Comparison of ENCODE assay signal across 14 cellular contexts in the genomic region with DNA sequence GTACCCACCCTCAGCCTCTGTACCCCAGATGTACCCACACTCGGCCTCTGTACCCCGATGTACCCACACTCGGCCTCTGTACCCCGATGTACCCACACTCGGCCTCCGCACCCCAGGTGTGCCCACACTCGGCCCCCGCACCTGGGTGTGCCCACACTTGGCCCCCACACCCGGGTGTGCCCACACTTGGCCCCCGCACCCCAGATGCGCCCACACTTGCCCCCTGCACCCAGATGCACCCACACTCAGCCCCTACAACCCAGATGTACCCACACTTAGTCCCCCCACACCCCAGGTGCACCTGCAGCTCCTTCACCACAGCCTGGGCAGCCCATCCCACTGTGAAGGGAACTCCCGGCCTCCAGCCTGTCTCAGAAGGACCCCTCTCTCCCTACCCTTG.
DNase-seq lines count a peak whose midpoint lies in the region; ATAC-seq and TF ChIP-seq lines count a peak whose summit lies in the region.
"Had no signal": no experiment of that assay in that cellular context is flagged by ENCODE, and none has a peak within 500 bp of the region (broad histone marks: within the 10 kb centered on the region; RNA-seq: fewer than 3 reads in every experiment).

No MANE protein-coding gene starts in this region.

- H3K36me3 ChIP-seq in HEK293 (ENCODE audit: control insufficient read depth in 2 of 2, insufficient read depth in 1 of 2, low read length in 2 of 2) = peaks cover 0 to 3% of the 10 kb centered on the region in 2 experiments; a peak in 2 of 3 replicates

- H3K4me3 ChIP-seq in HEK293 (ENCODE audit: low read depth, low read length) = no peak overlapping the region
- H3K4me3 ChIP-seq: GM23338 had no signal

- H3K4me3 Mint-ChIP-seq in activated CD4-positive, alpha-beta T cell treated with anti-CD3 and anti-CD28 coated beads, Interleukin-2, amount 10 ng/mL, durations not matched to agents 24 days and 14 days = no peak overlapping the region
- no peak overlapping the region for H3K4me3 Mint-ChIP-seq in memory B cell
- H3K4me3 Mint-ChIP-seq in stimulated activated naive B cell treated with anti-CD40 and anti-IgM and Interleukin-4, amounts not matched to agents 10 μg/mL and 1 μg/mL and 100 μg/mL, for 72 hours = no peak overlapping the region
- H3K4me3 Mint-ChIP-seq: CD14-positive monocyte, GM23338 had no signal

- CTCF ChIA-PET in HEK293 (lab: Yijun Ruan, JAX) = interaction anchor here (0.6 kb wide), 1 partner anchor 317 kb away, joined by 4 read pairs; no protein-coding TSS in a partner anchor

- H3K9me3 Mint-ChIP-seq in activated CD4-positive, alpha-beta T cell treated with anti-CD3 and anti-CD28 coated beads, Interleukin-2, amount 10 ng/mL, durations not matched to agents 24 days and 14 days = no peaks in the 10 kb centered on the region
- H3K9me3 Mint-ChIP-seq in memory B cell = no peaks in the 10 kb centered on the region
- no peaks in the 10 kb centered on the region for H3K9me3 Mint-ChIP-seq in stimulated activated naive B cell treated with anti-CD40 and anti-IgM and Interleukin-4, amounts not matched to agents 10 μg/mL and 1 μg/mL and 100 μg/mL, for 72 hours
- H3K9me3 Mint-ChIP-seq: CD14-positive monocyte, GM23338, IgD-negative memory B cell had no signal

- no peak overlapping the region for H3K27ac ChIP-seq in HEK293 (ENCODE audit: extremely low read depth, low read depth, low read length)
- H3K27ac ChIP-seq: 22Rv1 had no signal

- no peak for DNase-seq in activated CD4-positive, alpha-beta T cell treated with anti-CD3 and anti-CD28 coated beads, Interleukin-2, amount 10 ng/mL, durations not matched to agents 24 days and 14 days
- no peak for DNase-seq in activated CD4-positive, alpha-beta T cell treated with anti-CD3 and anti-CD28 coated beads for 4 hours
- DNase-seq in memory B cell (ENCODE audit: low spot score in 2 of 2) (no peak), NOMO-1 treated with DMSO at 0.1 percent for 48 hours (lab: John Stamatoyannopoulos, UW; ENCODE audit: unreplicated experiment) (no peak)
- no peak for DNase-seq in stimulated activated naive B cell treated with anti-CD40 and anti-IgM and Interleukin-4, amounts not matched to agents 10 μg/mL and 1 μg/mL and 100 μg/mL, for 72 hours
- DNase-seq in activated naive CD4-positive, alpha-beta T cell treated with anti-CD3 and anti-CD28 coated beads, Interleukin-2, amount 50 U/mL, for 16 hours = no peak
- DNase-seq: CD8-positive, alpha-beta memory T cell; H7 had no signal

- H3K36me3 Mint-ChIP-seq in activated CD4-positive, alpha-beta T cell treated with anti-CD3 and anti-CD28 coated beads, Interleukin-2, amount 10 ng/mL, durations not matched to agents 24 days and 14 days (ENCODE audit: low read depth) = peaks cover 37% of the 10 kb centered on the region
- peaks cover 35% of the 10 kb centered on the region for H3K36me3 Mint-ChIP-seq in memory B cell
- peaks cover 25 to 37% of the 10 kb centered on the region in 2 donors for H3K36me3 Mint-ChIP-seq in stimulated activated naive B cell treated with anti-CD40 and anti-IgM and Interleukin-4, amounts not matched to agents 10 μg/mL and 1 μg/mL and 100 μg/mL, for 72 hours

- no peaks in the 10 kb centered on the region for H3K27me3 Mint-ChIP-seq in activated CD4-positive, alpha-beta T cell treated with anti-CD3 and anti-CD28 coated beads, Interleukin-2, amount 10 ng/mL, durations not matched to agents 24 days and 14 days
- no peaks in the 10 kb centered on the region for H3K27me3 Mint-ChIP-seq in memory B cell
- H3K27me3 Mint-ChIP-seq in stimulated activated naive B cell treated with anti-CD40 and anti-IgM and Interleukin-4, amounts not matched to agents 10 μg/mL and 1 μg/mL and 100 μg/mL, for 72 hours = no peaks in the 10 kb centered on the region
- H3K27me3 Mint-ChIP-seq: CD8-positive, alpha-beta memory T cell; IgD-negative memory B cell had no signal

- intact Hi-C loops in activated CD4-positive, alpha-beta T cell treated with anti-CD3 and anti-CD28 coated beads, Interleukin-2, amount 10 ng/mL, durations not matched to agents 24 days and 14 days (cut with micrococcal nuclease) = no loop called here

- ATAC-seq in memory B cell (ENCODE audit: low read depth) = no peak
- no peak for ATAC-seq in stimulated activated naive B cell treated with anti-CD40 and anti-IgM and Interleukin-4, amounts not matched to agents 10 μg/mL and 1 μg/mL and 100 μg/mL, for 72 hours (replicated peaks)
- no peak for ATAC-seq in HG02571 (IDR thresholded peaks at IDR 0.05; ENCODE audit: unreplicated experiment)
- ATAC-seq: GM23338 had no signal

- TF ChIP-seq CTCF in HEK293 (tag by site-specific recombination; IDR thresholded peaks at IDR 0.05) = no peak

- peaks cover 6% of the 10 kb centered on the region for H3K4me1 ChIP-seq in HEK293 (ENCODE audit: control insufficient read depth, insufficient read depth, low read length)

- POLR2A ChIA-PET in HEK293 (lab: Yijun Ruan, JAX) = no interaction called here

- H3K27ac Mint-ChIP-seq in activated CD4-positive, alpha-beta T cell treated with anti-CD3 and anti-CD28 coated beads, Interleukin-2, amount 10 ng/mL, durations not matched to agents 24 days and 14 days = peak overlapping the region; percentile 60
- H3K27ac Mint-ChIP-seq in memory B cell = peak overlapping the region; percentile 55
- H3K27ac Mint-ChIP-seq in stimulated activated naive B cell treated with anti-CD40 and anti-IgM and Interleukin-4, amounts not matched to agents 10 μg/mL and 1 μg/mL and 100 μg/mL, for 72 hours = peak overlapping the region; percentile 20
- H3K27ac Mint-ChIP-seq: GM23338 had no signal

- no peaks in the 10 kb centered on the region for H3K9me3 ChIP-seq in HEK293 (ENCODE audit: control insufficient read depth, insufficient read depth, low read depth, low read length)

- H3K4me1 Mint-ChIP-seq in activated CD4-positive, alpha-beta T cell treated with anti-CD3 and anti-CD28 coated beads, Interleukin-2, amount 10 ng/mL, durations not matched to agents 24 days and 14 days = peaks cover 5% of the 10 kb centered on the region
- peaks cover 22% of the 10 kb centered on the region for H3K4me1 Mint-ChIP-seq in memory B cell
- peaks cover 21 to 31% of the 10 kb centered on the region in 2 donors for H3K4me1 Mint-ChIP-seq in stimulated activated naive B cell treated with anti-CD40 and anti-IgM and Interleukin-4, amounts not matched to agents 10 μg/mL and 1 μg/mL and 100 μg/mL, for 72 hours
- H3K4me1 Mint-ChIP-seq: CD14-positive monocyte had no signal

TF ChIP-seq in HEK293, 187 proteins besides CTCF, POLR2A, EP300 and RAD21:
- TF ChIP-seq, protein P1, sequence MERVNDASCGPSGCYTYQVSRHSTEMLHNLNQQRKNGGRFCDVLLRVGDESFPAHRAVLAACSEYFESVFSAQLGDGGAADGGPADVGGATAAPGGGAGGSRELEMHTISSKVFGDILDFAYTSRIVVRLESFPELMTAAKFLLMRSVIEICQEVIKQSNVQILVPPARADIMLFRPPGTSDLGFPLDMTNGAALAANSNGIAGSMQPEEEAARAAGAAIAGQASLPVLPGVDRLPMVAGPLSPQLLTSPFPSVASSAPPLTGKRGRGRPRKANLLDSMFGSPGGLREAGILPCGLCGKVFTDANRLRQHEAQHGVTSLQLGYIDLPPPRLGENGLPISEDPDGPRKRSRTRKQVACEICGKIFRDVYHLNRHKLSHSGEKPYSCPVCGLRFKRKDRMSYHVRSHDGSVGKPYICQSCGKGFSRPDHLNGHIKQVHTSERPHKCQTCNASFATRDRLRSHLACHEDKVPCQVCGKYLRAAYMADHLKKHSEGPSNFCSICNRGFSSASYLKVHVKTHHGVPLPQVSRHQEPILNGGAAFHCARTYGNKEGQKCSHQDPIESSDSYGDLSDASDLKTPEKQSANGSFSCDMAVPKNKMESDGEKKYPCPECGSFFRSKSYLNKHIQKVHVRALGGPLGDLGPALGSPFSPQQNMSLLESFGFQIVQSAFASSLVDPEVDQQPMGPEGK (tag by site-specific recombination; IDR thresholded peaks at IDR 0.05) = no peak
- TF ChIP-seq ZNF48 (tag by site-specific recombination; IDR thresholded peaks at IDR 0.05) (no peak), EGR2 (tag by site-specific recombination; IDR thresholded peaks at IDR 0.05; ENCODE audit: low read depth) (peak; percentile 8; the same call in 1 of the 2 replicates), ZNF19 (tag by site-specific recombination; IDR thresholded peaks at IDR 0.05; ENCODE audit: low read depth) (no peak)
- TF ChIP-seq, protein P2, sequence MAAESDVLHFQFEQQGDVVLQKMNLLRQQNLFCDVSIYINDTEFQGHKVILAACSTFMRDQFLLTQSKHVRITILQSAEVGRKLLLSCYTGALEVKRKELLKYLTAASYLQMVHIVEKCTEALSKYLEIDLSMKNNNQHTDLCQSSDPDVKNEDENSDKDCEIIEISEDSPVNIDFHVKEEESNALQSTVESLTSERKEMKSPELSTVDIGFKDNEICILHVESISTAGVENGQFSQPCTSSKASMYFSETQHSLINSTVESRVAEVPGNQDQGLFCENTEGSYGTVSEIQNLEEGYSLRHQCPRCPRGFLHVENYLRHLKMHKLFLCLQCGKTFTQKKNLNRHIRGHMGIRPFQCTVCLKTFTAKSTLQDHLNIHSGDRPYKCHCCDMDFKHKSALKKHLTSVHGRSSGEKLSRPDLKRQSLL (tag by site-specific recombination; IDR thresholded peaks at IDR 0.05) = no peak
